In the genomic region with DNA sequence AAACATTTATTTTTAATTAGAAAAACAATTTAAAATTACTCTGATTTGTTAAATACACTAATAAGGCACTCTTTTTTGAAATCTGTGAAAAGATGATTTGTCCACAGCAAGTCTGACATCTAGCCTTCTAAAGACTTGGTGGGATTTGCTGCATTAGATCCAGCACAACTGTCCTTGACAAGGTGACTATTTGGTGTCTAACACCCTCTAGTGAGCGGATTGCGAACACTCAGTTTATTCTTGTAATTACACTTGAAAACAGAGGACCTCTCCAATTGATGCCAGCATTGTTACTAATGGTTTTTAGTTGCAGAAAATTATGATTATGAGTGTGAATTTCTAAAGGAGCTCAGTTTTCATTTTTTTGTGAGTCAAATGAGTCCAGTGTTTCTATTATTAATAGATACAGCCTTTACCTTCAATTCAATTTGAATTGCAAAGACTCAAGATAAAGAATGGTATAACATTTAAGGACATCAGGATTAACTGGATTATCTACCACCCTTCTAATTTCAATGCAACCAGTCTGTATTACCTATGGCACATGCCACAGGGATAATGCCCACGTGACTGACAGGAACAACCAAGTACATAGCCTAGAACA, we compare ENCODE assay signal across 8 cellular contexts. TPM values are rescaled to one million over a fixed set of nuclear protein-coding genes. Genes with fewer than 3 reads are reported as not detected.
DNase-seq lines count a peak whose midpoint lies in the region; ATAC-seq and TF ChIP-seq lines count a peak whose summit lies in the region.

No MANE protein-coding gene starts in this region.

- no peak overlapping the region for H3K27ac ChIP-seq in neutrophil

- H3K4me3 ChIP-seq in AG10803 (ENCODE audit: low read length) (no peak overlapping the region), fibroblast of the aortic adventitia (ENCODE audit: low read depth, low read length) (no peak overlapping the region), neutrophil (ENCODE audit: low read depth in 1 of 2, low read length in 1 of 2) (no peak overlapping the region)

- in situ Hi-C loops in GM13976 (cut with MboI; ENCODE audit: low sequenced_read_pairs, unreplicated experiment) = no loop called here

- no peaks in the 10 kb centered on the region for H3K9me3 ChIP-seq in neutrophil

- peak; percentile 90 for TF ChIP-seq CTCF in AG10803 (conservative IDR thresholded peaks at IDR 0.05; ENCODE audit: low read length)
- peak; percentile 56 for TF ChIP-seq CTCF in GM13976 (IDR thresholded peaks at IDR 0.05; ENCODE audit: borderline replicate concordance, control extremely low read depth, extremely low read depth, insufficient read depth, missing control alignments)
- TF ChIP-seq CTCF in fibroblast of the aortic adventitia (IDR thresholded peaks at IDR 0.05; ENCODE audit: insufficient read depth, low read length) = peak; percentile 78
- peak; percentile 36 for TF ChIP-seq CTCF in neutrophil (IDR thresholded peaks at IDR 0.05)

- no peaks in the 10 kb centered on the region for H3K27me3 ChIP-seq in neutrophil

- DNase-seq in AG10803 (ENCODE audit: low read depth) (peak; percentile 83), GM13976 (ENCODE audit: low spot score) (peak; percentile 49), NCI-H128 (lab: John Stamatoyannopoulos, UW; ENCODE audit: unreplicated experiment) (peak; percentile 56), fibroblast of the aortic adventitia (ENCODE audit: low read depth) (peak; percentile 92)
- no peak for DNase-seq in stimulated activated naive CD4-positive, alpha-beta T cell (lab: John Stamatoyannopoulos, UW)

- H3K36me3 ChIP-seq in neutrophil = no peaks in the 10 kb centered on the region

- no peaks in the 10 kb centered on the region for H3K4me1 ChIP-seq in neutrophil (ENCODE audit: control insufficient read depth in 1 of 2, insufficient read depth in 1 of 2, low read depth in 1 of 2, low read length in 1 of 2)

- ATAC-seq in HG02852 (IDR thresholded peaks at IDR 0.05; ENCODE audit: unreplicated experiment) = peak; percentile 76
- peak; percentile 95 for ATAC-seq in SK-N-SH treated with all-trans-retinoic acid at 6 μM for 48 hours

TF ChIP-seq in SK-N-SH treated with all-trans-retinoic acid at 6 μM for 48 hours, 23 proteins besides CTCF, POLR2A, EP300 and RAD21:
- no peak for TF ChIP-seq RARB (CRISPR knock-in tag; IDR thresholded peaks at IDR 0.05)
- no peak for TF ChIP-seq ZFP3 (CRISPR knock-in tag; IDR thresholded peaks at IDR 0.05)
- TF ChIP-seq ISL1 (CRISPR knock-in tag; IDR thresholded peaks at IDR 0.05) = no peak
- TF ChIP-seq ZFP30 (CRISPR knock-in tag; IDR thresholded peaks at IDR 0.05) = no peak
- TF ChIP-seq ESRRG (CRISPR knock-in tag; IDR thresholded peaks at IDR 0.05) = no peak
- TF ChIP-seq, protein P1, sequence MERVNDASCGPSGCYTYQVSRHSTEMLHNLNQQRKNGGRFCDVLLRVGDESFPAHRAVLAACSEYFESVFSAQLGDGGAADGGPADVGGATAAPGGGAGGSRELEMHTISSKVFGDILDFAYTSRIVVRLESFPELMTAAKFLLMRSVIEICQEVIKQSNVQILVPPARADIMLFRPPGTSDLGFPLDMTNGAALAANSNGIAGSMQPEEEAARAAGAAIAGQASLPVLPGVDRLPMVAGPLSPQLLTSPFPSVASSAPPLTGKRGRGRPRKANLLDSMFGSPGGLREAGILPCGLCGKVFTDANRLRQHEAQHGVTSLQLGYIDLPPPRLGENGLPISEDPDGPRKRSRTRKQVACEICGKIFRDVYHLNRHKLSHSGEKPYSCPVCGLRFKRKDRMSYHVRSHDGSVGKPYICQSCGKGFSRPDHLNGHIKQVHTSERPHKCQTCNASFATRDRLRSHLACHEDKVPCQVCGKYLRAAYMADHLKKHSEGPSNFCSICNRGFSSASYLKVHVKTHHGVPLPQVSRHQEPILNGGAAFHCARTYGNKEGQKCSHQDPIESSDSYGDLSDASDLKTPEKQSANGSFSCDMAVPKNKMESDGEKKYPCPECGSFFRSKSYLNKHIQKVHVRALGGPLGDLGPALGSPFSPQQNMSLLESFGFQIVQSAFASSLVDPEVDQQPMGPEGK (CRISPR knock-in tag; IDR thresholded peaks at IDR 0.05; ENCODE audit: borderline replicate concordance) = no peak
- TF ChIP-seq GLIS3 (CRISPR knock-in tag; IDR thresholded peaks at IDR 0.05) = no peak
- no peak for TF ChIP-seq ARNTL (CRISPR knock-in tag; IDR thresholded peaks at IDR 0.05; ENCODE audit: borderline replicate concordance, low read depth)
- no peak for TF ChIP-seq SNAI2 (CRISPR knock-in tag; IDR thresholded peaks at IDR 0.05)
- no peak for TF ChIP-seq ZC3H10 (CRISPR knock-in tag; IDR thresholded peaks at IDR 0.05)
- no peak for TF ChIP-seq CSDC2 (CRISPR knock-in tag; IDR thresholded peaks at IDR 0.05)
- TF ChIP-seq PPARA (CRISPR knock-in tag; IDR thresholded peaks at IDR 0.05; ENCODE audit: borderline replicate concordance) = no peak
- no peak for TF ChIP-seq TOX (CRISPR knock-in tag; IDR thresholded peaks at IDR 0.05; ENCODE audit: borderline replicate concordance)

RNA-seq across cellular contexts. Expression of gene STRIT1, which starts 29.7 kb away (rescaled TPM):
- not detected in 2 replicates for total RNA-seq in fibroblast of the aortic adventitia (ENCODE audit: low replicate concordance)

Comparison
In these comparisons a context has a peak if more than half of its experiments do, and no peak if none do; other contexts are left out.
1. DNase-seq: peak in AG10803 (single experiment), GM13976 (single experiment), NCI-H128 (single experiment) and fibroblast of the aortic adventitia (single experiment); none in stimulated activated naive CD4-positive, alpha-beta T cell (0 of 6).
2. CTCF ChIP-seq: peak in every context shown above with its lines; median percentile 90 in AG10803; 78 in fibroblast of the aortic adventitia; 56 in GM13976; 36 in neutrophil.